21 cellular contexts compared by ENCODE assay signal in the genomic region with DNA sequence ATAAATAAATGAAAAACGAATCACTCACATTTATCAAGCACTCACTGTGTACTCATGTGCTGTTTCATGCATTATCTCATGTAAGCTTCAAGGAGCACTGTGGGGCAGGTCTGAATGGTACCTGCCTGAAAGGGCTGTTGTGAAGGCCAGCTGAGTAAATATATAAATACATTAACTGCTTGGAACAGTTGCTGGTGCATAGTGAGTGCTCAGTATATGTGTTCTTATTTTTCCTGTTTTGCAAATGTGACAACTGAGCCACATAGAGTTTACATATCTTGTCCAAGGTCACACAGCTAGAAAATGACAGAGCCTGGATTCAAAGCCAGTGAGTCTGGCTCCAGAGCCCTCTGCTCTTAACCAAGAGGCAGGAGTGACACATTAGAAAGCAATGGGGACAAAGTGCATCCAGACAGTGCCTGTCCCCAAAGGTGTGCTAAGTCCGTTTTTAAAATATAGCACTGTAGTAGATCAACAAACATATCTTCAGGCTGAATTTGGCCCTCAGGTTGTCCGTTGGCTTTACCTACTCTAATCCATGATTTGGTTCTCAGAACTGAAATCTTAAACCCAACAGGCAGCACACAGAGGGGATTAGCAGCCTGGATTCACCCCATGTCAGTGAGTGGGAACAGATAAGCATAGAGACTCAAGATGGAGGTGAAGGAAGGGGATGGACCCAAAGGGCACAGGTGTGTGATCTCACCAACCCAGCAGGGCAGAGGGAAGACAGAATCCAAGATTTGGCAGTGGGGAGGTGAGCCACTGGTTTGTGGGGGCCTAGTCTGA.
DNase-seq lines count a peak whose midpoint lies in the region; ATAC-seq and TF ChIP-seq lines count a peak whose summit lies in the region.
"Had no signal": no experiment of that assay in that cellular context is flagged by ENCODE, and none has a peak within 500 bp of the region (broad histone marks: within the 10 kb centered on the region; RNA-seq: fewer than 3 reads in every experiment).

No MANE protein-coding gene starts in this region.

- no peaks in the 10 kb centered on the region for H3K27me3 Mint-ChIP-seq in WTC11 (ENCODE audit: low read depth)
- H3K27me3 Mint-ChIP-seq: activated CD4-positive, alpha-beta memory T cell treated with anti-CD3 and anti-CD28 coated beads for 36 hours had no signal

- H3K9me3 Mint-ChIP-seq in WTC11: no peaks in the 10 kb centered on the region
- H3K9me3 Mint-ChIP-seq: activated CD4-positive, alpha-beta memory T cell treated with anti-CD3 and anti-CD28 coated beads for 36 hours; HFFc6; natural killer cell had no signal

- DNase-seq in DMS53 (lab: John Stamatoyannopoulos, UW) (peak; percentile 73), NCI-H1092 treated with DMSO at 0.1 percent for 48 hours (lab: John Stamatoyannopoulos, UW) (peak; percentile 81), WTC11 (ENCODE audit: low spot score) (no peak), trophoblast cell (peak; percentile 69 to 79), T-helper 2 cell (no peak), medulla oblongata (ENCODE audit: extremely low spot score) (no peak)
- DNase-seq: activated CD4-positive, alpha-beta memory T cell treated with anti-CD3 and anti-CD28 coated beads for 36 hours; activated naive CD4-positive, alpha-beta T cell treated with anti-CD3 and anti-CD28 coated beads, Interleukin-2, amount 50 U/mL, for 16 hours; activated T-cell treated with anti-CD3 and anti-CD28 coated beads, Interleukin-2, amount 50 U/mL, for 48 hours; heart left ventricle; HFFc6; natural killer cell; NCI-H1694 treated with DMSO at 0.1 percent for 48 hours; psoas muscle; stimulated activated CD8-positive, alpha-beta memory T cell treated with anti-CD3 and anti-CD28 coated beads, Interleukin-4, amount 100 ng/mL, for 48 hours had no signal

- H3K4me1 Mint-ChIP-seq in WTC11: peaks cover 31% of the 10 kb centered on the region
- H3K4me1 Mint-ChIP-seq: natural killer cell had no signal

- ATAC-seq in WTC11 (no peak), HG02798 (IDR thresholded peaks at IDR 0.05; ENCODE audit: poor library complexity, unreplicated experiment) (no peak)
- ATAC-seq: heart left ventricle, natural killer cell, psoas muscle had no signal

- H3K4me2 ChIP-seq in trophoblast cell (ENCODE audit: low read length): no peak overlapping the region
- H3K4me2 ChIP-seq: smooth muscle cell had no signal

- no peaks in the 10 kb centered on the region for H3K9me3 ChIP-seq in trophoblast cell (ENCODE audit: insufficient read depth, low read depth, low read length)
- H3K9me3 ChIP-seq: ascending aorta, heart left ventricle, psoas muscle, suprapubic skin had no signal

- no peak overlapping the region for H3K4ac ChIP-seq in trophoblast cell (ENCODE audit: low read depth, low read length)

- H2BK5ac ChIP-seq in trophoblast cell (ENCODE audit: low read depth, low read length, poor library complexity): no peak overlapping the region

- no peak overlapping the region for H3K9ac ChIP-seq in trophoblast cell (ENCODE audit: low read length)

- WGBS in trophoblast cell (ENCODE audit: extremely low coverage, insufficient coverage, insufficient read length): no CpG with 5 or more reads among the region's 3 CpGs

- peaks cover 3% of the 10 kb centered on the region for H3K79me2 ChIP-seq in trophoblast cell (ENCODE audit: control insufficient read depth, insufficient read depth, low read length, poor library complexity)

- H3K27ac Mint-ChIP-seq in WTC11: peak overlapping the region; percentile 46
- H3K27ac Mint-ChIP-seq: activated CD4-positive, alpha-beta memory T cell treated with anti-CD3 and anti-CD28 coated beads for 36 hours; HFFc6; natural killer cell had no signal

- H4K8ac ChIP-seq in trophoblast cell (ENCODE audit: low read depth, low read length): no peak overlapping the region

- peak overlapping the region; percentile 21 for H2AK5ac ChIP-seq in trophoblast cell (ENCODE audit: low read length)

- no peak for TF ChIP-seq CTCF in WTC11 (IDR thresholded peaks at IDR 0.05)

- H2AFZ ChIP-seq in trophoblast cell (ENCODE audit: insufficient read depth, low read length, poor library complexity): no peak overlapping the region

- H3K36me3 ChIP-seq in trophoblast cell (ENCODE audit: control insufficient read depth in 1 of 2, insufficient read depth in 2 of 2, low read length in 2 of 2): no peaks in the 10 kb centered on the region
- H3K36me3 ChIP-seq: ascending aorta, heart left ventricle, suprapubic skin had no signal

- CTCF ChIA-PET in WTC11 (lab: Charles Lee): interaction anchor here (1.7 kb wide), 1 partner anchor 67 kb away, joined by 5 read pairs; no protein-coding TSS in a partner anchor

- no peaks in the 10 kb centered on the region for H3K27me3 ChIP-seq in trophoblast cell (ENCODE audit: insufficient read depth, low read length)
- H3K27me3 ChIP-seq: ascending aorta had no signal

- no peak overlapping the region for H4K12ac ChIP-seq in trophoblast cell (ENCODE audit: low read depth, low read length)

- H4K91ac ChIP-seq in trophoblast cell (ENCODE audit: low read depth, low read length): no peak overlapping the region

- no peak overlapping the region for H3K14ac ChIP-seq in trophoblast cell (ENCODE audit: low read length)

- peaks cover 51 to 61% of the 10 kb centered on the region in 2 experiments for H3K4me1 ChIP-seq in trophoblast cell (ENCODE audit: control insufficient read depth in 1 of 2, insufficient read depth in 2 of 2, low read length in 2 of 2)
- H3K4me1 ChIP-seq: ascending aorta, psoas muscle had no signal

- H3K4me3 Mint-ChIP-seq in WTC11: no peak overlapping the region
- H3K4me3 Mint-ChIP-seq: activated CD4-positive, alpha-beta memory T cell treated with anti-CD3 and anti-CD28 coated beads for 36 hours; HFFc6; natural killer cell had no signal

- H3K27ac ChIP-seq in trophoblast cell (ENCODE audit: low read depth, low read length): no peak overlapping the region
- H3K27ac ChIP-seq: ascending aorta, heart left ventricle, psoas muscle, RWPE1, suprapubic skin had no signal

- H3K36me3 Mint-ChIP-seq in WTC11: no peaks in the 10 kb centered on the region
- H3K36me3 Mint-ChIP-seq: activated CD4-positive, alpha-beta memory T cell treated with anti-CD3 and anti-CD28 coated beads for 36 hours; natural killer cell had no signal

- no peak overlapping the region for H3K4me3 ChIP-seq in trophoblast cell (ENCODE audit: low read depth, low read length)
- H3K4me3 ChIP-seq: ascending aorta, heart left ventricle, lung, psoas muscle, smooth muscle cell, suprapubic skin had no signal

- peak overlapping the region; percentile 41 for H2BK12ac ChIP-seq in trophoblast cell (ENCODE audit: low read length)

- no peak overlapping the region for H3K23ac ChIP-seq in trophoblast cell (ENCODE audit: low read length)

- peak overlapping the region; percentile 38 for H3K18ac ChIP-seq in trophoblast cell (ENCODE audit: low read length)

- POLR2A ChIA-PET in WTC11 (lab: Charles Lee): no interaction called here

- H2BK120ac ChIP-seq in trophoblast cell (ENCODE audit: insufficient read depth, low read length, poor library complexity): peak overlapping the region; percentile 35

- peaks cover 29% of the 10 kb centered on the region for H3K79me1 ChIP-seq in trophoblast cell (ENCODE audit: low read length)

TF ChIP-seq in WTC11, 78 proteins besides CTCF, POLR2A, EP300 and RAD21 (continues in another document):
- TF ChIP-seq PRRX2 (CRISPR knock-in tag; IDR thresholded peaks at IDR 0.05) (no peak), CBFB (CRISPR knock-in tag; IDR thresholded peaks at IDR 0.05; ENCODE audit: low read depth) (no peak), TEAD4 (CRISPR knock-in tag; IDR thresholded peaks at IDR 0.05) (no peak), NR2C2 (CRISPR knock-in tag; IDR thresholded peaks at IDR 0.05) (no peak), CREB1 (CRISPR knock-in tag; IDR thresholded peaks at IDR 0.05) (no peak), OVOL2 (CRISPR knock-in tag; IDR thresholded peaks at IDR 0.05; ENCODE audit: borderline replicate concordance) (no peak), FOXJ3 (CRISPR knock-in tag; IDR thresholded peaks at IDR 0.05; ENCODE audit: borderline replicate concordance) (no peak), FOXK1 (CRISPR knock-in tag; IDR thresholded peaks at IDR 0.05) (no peak), NR3C1 (CRISPR knock-in tag; conservative IDR thresholded peaks at IDR 0.05; ENCODE audit: low read depth) (no peak), MXD4 (CRISPR knock-in tag; IDR thresholded peaks at IDR 0.05; ENCODE audit: borderline replicate concordance) (no peak)
- TF ChIP-seq, protein P1, sequence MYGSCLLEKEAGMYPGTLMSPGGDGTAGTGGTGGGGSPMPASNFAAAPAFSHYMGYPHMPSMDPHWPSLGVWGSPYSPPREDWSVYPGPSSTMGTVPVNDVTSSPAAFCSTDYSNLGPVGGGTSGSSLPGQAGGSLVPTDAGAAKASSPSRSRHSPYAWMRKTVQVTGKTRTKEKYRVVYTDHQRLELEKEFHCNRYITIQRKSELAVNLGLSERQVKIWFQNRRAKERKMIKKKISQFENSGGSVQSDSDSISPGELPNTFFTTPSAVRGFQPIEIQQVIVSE (CRISPR knock-in tag; IDR thresholded peaks at IDR 0.05; ENCODE audit: borderline replicate concordance): no peak
- TF ChIP-seq, protein P2, sequence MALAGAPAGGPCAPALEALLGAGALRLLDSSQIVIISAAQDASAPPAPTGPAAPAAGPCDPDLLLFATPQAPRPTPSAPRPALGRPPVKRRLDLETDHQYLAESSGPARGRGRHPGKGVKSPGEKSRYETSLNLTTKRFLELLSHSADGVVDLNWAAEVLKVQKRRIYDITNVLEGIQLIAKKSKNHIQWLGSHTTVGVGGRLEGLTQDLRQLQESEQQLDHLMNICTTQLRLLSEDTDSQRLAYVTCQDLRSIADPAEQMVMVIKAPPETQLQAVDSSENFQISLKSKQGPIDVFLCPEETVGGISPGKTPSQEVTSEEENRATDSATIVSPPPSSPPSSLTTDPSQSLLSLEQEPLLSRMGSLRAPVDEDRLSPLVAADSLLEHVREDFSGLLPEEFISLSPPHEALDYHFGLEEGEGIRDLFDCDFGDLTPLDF (CRISPR knock-in tag; IDR thresholded peaks at IDR 0.05): no peak
- TF ChIP-seq, protein P3, sequence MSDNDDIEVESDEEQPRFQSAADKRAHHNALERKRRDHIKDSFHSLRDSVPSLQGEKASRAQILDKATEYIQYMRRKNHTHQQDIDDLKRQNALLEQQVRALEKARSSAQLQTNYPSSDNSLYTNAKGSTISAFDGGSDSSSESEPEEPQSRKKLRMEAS (CRISPR knock-in tag; IDR thresholded peaks at IDR 0.05): no peak

Comparison
In these comparisons a context has a peak if more than half of its experiments do, and no peak if none do; other contexts are left out.
1. DNase-seq: peak in DMS53 (single experiment), NCI-H1092 treated with DMSO at 0.1 percent for 48 hours (single experiment) and trophoblast cell (2 of 2); none in WTC11 (single experiment), T-helper 2 cell (0 of 5) and medulla oblongata (single experiment).